ENCODE assay signal across 2 cellular contexts in the genomic region with DNA sequence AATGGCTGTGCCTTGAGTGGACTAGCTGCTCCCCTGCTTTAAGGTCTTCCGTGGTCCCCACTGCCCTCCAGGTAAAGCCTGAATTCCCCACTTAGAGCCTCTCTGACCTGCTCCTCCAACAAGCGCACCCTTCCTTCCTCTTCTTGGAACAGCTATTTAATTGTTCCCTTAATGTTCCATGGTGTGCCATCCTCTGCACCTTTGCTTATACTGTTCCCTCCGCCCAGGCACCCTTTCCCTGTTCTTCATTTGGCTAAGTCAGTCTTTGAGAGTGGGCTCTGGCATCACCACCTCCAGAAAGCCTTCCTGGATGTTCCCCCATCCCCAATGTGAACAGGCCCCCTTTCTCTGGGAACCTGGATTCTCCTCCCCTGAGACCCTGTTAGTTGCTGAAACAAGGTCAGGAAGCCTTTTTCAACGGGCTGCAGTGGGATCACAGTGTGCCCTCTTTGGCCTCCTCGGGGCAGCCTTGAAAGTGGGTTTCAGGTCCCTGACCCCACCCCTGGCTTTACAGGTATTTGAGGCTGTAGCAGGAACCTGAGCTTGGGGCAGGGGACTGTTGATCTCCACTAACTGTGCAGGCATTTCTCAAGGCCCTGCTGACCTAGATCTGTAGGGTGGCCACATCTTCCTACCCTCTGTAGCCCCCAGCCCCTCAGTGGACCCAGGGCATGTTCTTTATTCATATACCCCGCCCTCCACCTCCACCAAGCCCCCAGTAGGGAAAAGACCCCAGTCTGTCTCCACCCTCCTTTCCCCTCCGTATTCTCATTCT.
TF ChIP-seq lines count a peak whose summit lies in the region.

No MANE protein-coding gene starts in this region.

TF ChIP-seq in HEK293, 187 proteins besides CTCF, POLR2A, EP300 and RAD21:
- TF ChIP-seq ZBTB8A (tag by site-specific recombination; IDR thresholded peaks at IDR 0.05) (no peak), ZBTB7A (tag by site-specific recombination; IDR thresholded peaks at IDR 0.05; ENCODE audit: low read depth) (no peak), ZNF621 (tag by site-specific recombination; IDR thresholded peaks at IDR 0.05) (no peak), ZNF404 (tag by site-specific recombination; IDR thresholded peaks at IDR 0.05) (no peak), SP2 (tag by site-specific recombination; IDR thresholded peaks at IDR 0.05) (no peak), ZNF391 (tag by site-specific recombination; IDR thresholded peaks at IDR 0.05; ENCODE audit: borderline replicate concordance, low read depth) (no peak), YY1 (tag by site-specific recombination; IDR thresholded peaks at IDR 0.05) (no peak), ZNF624 (tag by site-specific recombination; IDR thresholded peaks at IDR 0.05) (no peak), HOXD13 (CRISPR knock-in tag; IDR thresholded peaks at IDR 0.05; ENCODE audit: borderline replicate concordance) (no peak), ZNF701 (tag by site-specific recombination; IDR thresholded peaks at IDR 0.05) (no peak), ZNF473 (tag by site-specific recombination; IDR thresholded peaks at IDR 0.05) (no peak), ZNF114 (tag by site-specific recombination; IDR thresholded peaks at IDR 0.05) (no peak), GFI1B (tag by site-specific recombination; IDR thresholded peaks at IDR 0.05) (no peak)

TF ChIP-seq in GM12891, 5 proteins besides CTCF, POLR2A, EP300 and RAD21:
- TF ChIP-seq POLR2AphosphoS5 (IDR thresholded peaks at IDR 0.05; ENCODE audit: low read depth, low read length) (no peak), SPI1 (IDR thresholded peaks at IDR 0.05; ENCODE audit: low read depth, low read length) (no peak), POU2F2 (IDR thresholded peaks at IDR 0.05; ENCODE audit: low read depth, low read length) (no peak), PAX5 (IDR thresholded peaks at IDR 0.05; ENCODE audit: insufficient read depth, low read length, severe bottlenecking) (no peak), TAF1 (IDR thresholded peaks at IDR 0.05; ENCODE audit: low read depth, low read length) (no peak)
